In genomic region chr12:124453419-124454351, GRCh38 we compare ENCODE assay signal across 8 cellular contexts.
A peak's percentile ranks its signal among the peaks of the same experiment; 100 is the strongest.
DNase-seq lines count a peak whose midpoint lies in the region; ATAC-seq and TF ChIP-seq lines count a peak whose summit lies in the region.

No MANE protein-coding gene starts in this region.

- no peaks in the 10 kb centered on the region for H3K27me3 ChIP-seq in muscle layer of duodenum (ENCODE audit: low read depth, low read length)

- H3K36me3 ChIP-seq in muscle layer of duodenum (ENCODE audit: control insufficient read depth in 1 of 2, insufficient read depth in 2 of 2, low read length in 2 of 2): peaks cover 5 to 13% of the 10 kb centered on the region in 2 donors

- peak; percentile 76 to 79 for ATAC-seq in stimulated activated naive B cell treated with anti-CD40 and anti-IgM and Interleukin-4, amounts not matched to agents 10 μg/mL and 1 μg/mL and 100 μg/mL, for 72 hours (replicated peaks)

- peaks cover 0 to under 1% of the 10 kb centered on the region in 2 donors for H3K9me3 Mint-ChIP-seq in stimulated activated naive B cell treated with anti-CD40 and anti-IgM and Interleukin-4, amounts not matched to agents 10 μg/mL and 1 μg/mL and 100 μg/mL, for 72 hours

- peak overlapping the region; percentile 39 for H3K27ac ChIP-seq in muscle layer of duodenum (ENCODE audit: low read length)

- H3K27me3 Mint-ChIP-seq in stimulated activated naive B cell treated with anti-CD40 and anti-IgM and Interleukin-4, amounts not matched to agents 10 μg/mL and 1 μg/mL and 100 μg/mL, for 72 hours: no peaks in the 10 kb centered on the region

- peak; percentile 90 for DNase-seq in GM10248 (ENCODE audit: extremely low spot score)
- peak; percentile 29 for DNase-seq in GOT3 (lab: John Stamatoyannopoulos, UW)
- peak; percentile 91 for DNase-seq in LHCN-M2 (ENCODE audit: low read depth)
- DNase-seq in activated CD4-positive, alpha-beta T cell treated with anti-CD3 and anti-CD28 coated beads, Interleukin-2, amount 50 U/mL, for 24 hours (ENCODE audit: low read depth in 1 of 2, low spot score in 1 of 2): peak; percentile 51 to 70
- DNase-seq in dermis microvascular lymphatic vessel endothelial cell (ENCODE audit: low read depth in 2 of 2): peak; percentile 66 to 89
- DNase-seq in stimulated activated naive B cell treated with anti-CD40 and anti-IgM and Interleukin-4, amounts not matched to agents 10 μg/mL and 1 μg/mL and 100 μg/mL, for 72 hours: peak; percentile 79
- no peak for DNase-seq in NCI-H1048 (lab: John Stamatoyannopoulos, UW)

- POLR2A ChIA-PET in GM10248 (lab: Yijun Ruan, JAX): no interaction called here

- CTCF ChIA-PET in GM10248 (lab: Yijun Ruan, JAX): interaction anchor here (0.7 to 1.8 kb wide), 7 partner anchors 12 to 318 kb away, joined by 3 to 9 read pairs (median 3); no protein-coding TSS in a partner anchor

- peaks cover 55 to 77% of the 10 kb centered on the region in 2 donors for H3K4me1 Mint-ChIP-seq in stimulated activated naive B cell treated with anti-CD40 and anti-IgM and Interleukin-4, amounts not matched to agents 10 μg/mL and 1 μg/mL and 100 μg/mL, for 72 hours

- H3K27ac Mint-ChIP-seq in stimulated activated naive B cell treated with anti-CD40 and anti-IgM and Interleukin-4, amounts not matched to agents 10 μg/mL and 1 μg/mL and 100 μg/mL, for 72 hours: peak overlapping the region; percentile 92

- H3K36me3 Mint-ChIP-seq in stimulated activated naive B cell treated with anti-CD40 and anti-IgM and Interleukin-4, amounts not matched to agents 10 μg/mL and 1 μg/mL and 100 μg/mL, for 72 hours: peaks cover 45 to 49% of the 10 kb centered on the region in 2 donors

- H3K9me3 ChIP-seq in muscle layer of duodenum (ENCODE audit: control insufficient read depth in 1 of 2, low read length in 2 of 2): no peaks in the 10 kb centered on the region

- peak overlapping the region; percentile 69 to 76 for H3K4me3 Mint-ChIP-seq in stimulated activated naive B cell treated with anti-CD40 and anti-IgM and Interleukin-4, amounts not matched to agents 10 μg/mL and 1 μg/mL and 100 μg/mL, for 72 hours

- H3K4me3 ChIP-seq in muscle layer of duodenum (ENCODE audit: low read depth in 1 of 2, low read length in 2 of 2): peak overlapping the region in 1 of 2 donors; percentile 9

- peak; percentile 0 for TF ChIP-seq CTCF in GM10248 (IDR thresholded peaks at IDR 0.05; ENCODE audit: control extremely low read depth, extremely low read depth, low read depth, missing control alignments)

- H3K4me1 ChIP-seq in muscle layer of duodenum (ENCODE audit: control insufficient read depth in 1 of 2, insufficient read depth in 2 of 2, low read length in 2 of 2): peaks cover 22 to 65% of the 10 kb centered on the region in 2 donors
